ENCODE assay signal across 1 cellular context in genomic region chr1:93155335-93155734, GRCh38.
TF ChIP-seq lines count a peak whose summit lies in the region.

No MANE protein-coding gene starts in this region.

TF ChIP-seq in WTC11, 78 proteins besides CTCF, POLR2A, EP300 and RAD21 (continued from another document):
- TF ChIP-seq ZNF532 (CRISPR knock-in tag; IDR thresholded peaks at IDR 0.05; ENCODE audit: borderline replicate concordance) = no peak
- TF ChIP-seq ETV6 (CRISPR knock-in tag; IDR thresholded peaks at IDR 0.05) = no peak
- TF ChIP-seq SP1 (CRISPR knock-in tag; conservative IDR thresholded peaks at IDR 0.05) = no peak
- TF ChIP-seq, protein P1, sequence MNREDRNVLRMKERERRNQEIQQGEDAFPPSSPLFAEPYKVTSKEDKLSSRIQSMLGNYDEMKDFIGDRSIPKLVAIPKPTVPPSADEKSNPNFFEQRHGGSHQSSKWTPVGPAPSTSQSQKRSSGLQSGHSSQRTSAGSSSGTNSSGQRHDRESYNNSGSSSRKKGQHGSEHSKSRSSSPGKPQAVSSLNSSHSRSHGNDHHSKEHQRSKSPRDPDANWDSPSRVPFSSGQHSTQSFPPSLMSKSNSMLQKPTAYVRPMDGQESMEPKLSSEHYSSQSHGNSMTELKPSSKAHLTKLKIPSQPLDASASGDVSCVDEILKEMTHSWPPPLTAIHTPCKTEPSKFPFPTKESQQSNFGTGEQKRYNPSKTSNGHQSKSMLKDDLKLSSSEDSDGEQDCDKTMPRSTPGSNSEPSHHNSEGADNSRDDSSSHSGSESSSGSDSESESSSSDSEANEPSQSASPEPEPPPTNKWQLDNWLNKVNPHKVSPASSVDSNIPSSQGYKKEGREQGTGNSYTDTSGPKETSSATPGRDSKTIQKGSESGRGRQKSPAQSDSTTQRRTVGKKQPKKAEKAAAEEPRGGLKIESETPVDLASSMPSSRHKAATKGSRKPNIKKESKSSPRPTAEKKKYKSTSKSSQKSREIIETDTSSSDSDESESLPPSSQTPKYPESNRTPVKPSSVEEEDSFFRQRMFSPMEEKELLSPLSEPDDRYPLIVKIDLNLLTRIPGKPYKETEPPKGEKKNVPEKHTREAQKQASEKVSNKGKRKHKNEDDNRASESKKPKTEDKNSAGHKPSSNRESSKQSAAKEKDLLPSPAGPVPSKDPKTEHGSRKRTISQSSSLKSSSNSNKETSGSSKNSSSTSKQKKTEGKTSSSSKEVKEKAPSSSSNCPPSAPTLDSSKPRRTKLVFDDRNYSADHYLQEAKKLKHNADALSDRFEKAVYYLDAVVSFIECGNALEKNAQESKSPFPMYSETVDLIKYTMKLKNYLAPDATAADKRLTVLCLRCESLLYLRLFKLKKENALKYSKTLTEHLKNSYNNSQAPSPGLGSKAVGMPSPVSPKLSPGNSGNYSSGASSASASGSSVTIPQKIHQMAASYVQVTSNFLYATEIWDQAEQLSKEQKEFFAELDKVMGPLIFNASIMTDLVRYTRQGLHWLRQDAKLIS (CRISPR knock-in tag; IDR thresholded peaks at IDR 0.05; ENCODE audit: borderline replicate concordance) = no peak
